Comparison of ENCODE assay signal across 1 cellular context in the genomic region with DNA sequence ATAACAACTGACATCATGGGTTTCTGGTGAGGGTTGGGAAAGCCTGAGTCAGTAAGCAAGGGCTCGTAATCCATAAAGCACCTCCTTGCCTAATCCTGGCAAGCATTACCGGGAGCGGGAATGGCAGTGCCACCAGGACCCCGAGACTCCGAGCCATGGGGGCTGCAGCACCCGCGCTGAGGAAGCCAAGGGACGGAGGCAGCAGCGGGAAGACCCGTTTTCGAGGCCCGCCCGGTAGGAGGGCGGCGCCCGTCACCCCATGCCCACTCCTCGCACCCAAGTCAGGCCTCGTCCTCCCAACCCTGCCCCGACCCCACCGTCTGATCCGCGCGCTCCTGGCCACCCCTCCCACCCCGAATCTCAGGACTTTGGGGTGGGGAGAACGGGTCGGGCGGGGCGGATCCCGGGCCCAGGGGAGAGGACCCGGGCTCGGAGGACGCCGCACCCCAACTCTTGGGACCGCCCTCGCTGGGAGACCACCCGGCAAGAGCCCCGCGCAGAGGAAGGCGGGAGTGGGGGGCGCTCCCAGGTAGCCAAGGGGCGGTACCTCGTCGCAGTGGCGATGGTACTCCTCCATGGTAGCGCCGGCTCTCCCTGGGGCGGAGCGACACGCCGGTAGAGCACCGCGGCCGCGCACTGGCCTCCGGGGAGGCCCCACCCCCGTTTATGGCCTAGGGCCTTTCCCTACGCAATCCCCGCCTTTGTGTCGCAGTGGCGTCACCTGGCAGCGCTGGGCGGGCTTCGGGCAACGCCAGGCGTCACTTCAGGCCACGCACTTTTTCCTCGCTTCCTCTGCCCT.
TF ChIP-seq lines count a peak whose summit lies in the region.

A gene with protein sequence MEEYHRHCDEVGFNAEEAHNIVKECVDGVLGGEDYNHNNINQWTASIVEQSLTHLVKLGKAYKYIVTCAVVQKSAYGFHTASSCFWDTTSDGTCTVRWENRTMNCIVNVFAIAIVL (minus strand): TSS at position 638 of the 799 bp plus-strand sequence. CDS start 61 bp downstream, at position 577.

TF ChIP-seq in K562, 482 proteins besides CTCF, POLR2A, EP300 and RAD21 (continued from another document and continues in another):
- TF ChIP-seq, protein P1, sequence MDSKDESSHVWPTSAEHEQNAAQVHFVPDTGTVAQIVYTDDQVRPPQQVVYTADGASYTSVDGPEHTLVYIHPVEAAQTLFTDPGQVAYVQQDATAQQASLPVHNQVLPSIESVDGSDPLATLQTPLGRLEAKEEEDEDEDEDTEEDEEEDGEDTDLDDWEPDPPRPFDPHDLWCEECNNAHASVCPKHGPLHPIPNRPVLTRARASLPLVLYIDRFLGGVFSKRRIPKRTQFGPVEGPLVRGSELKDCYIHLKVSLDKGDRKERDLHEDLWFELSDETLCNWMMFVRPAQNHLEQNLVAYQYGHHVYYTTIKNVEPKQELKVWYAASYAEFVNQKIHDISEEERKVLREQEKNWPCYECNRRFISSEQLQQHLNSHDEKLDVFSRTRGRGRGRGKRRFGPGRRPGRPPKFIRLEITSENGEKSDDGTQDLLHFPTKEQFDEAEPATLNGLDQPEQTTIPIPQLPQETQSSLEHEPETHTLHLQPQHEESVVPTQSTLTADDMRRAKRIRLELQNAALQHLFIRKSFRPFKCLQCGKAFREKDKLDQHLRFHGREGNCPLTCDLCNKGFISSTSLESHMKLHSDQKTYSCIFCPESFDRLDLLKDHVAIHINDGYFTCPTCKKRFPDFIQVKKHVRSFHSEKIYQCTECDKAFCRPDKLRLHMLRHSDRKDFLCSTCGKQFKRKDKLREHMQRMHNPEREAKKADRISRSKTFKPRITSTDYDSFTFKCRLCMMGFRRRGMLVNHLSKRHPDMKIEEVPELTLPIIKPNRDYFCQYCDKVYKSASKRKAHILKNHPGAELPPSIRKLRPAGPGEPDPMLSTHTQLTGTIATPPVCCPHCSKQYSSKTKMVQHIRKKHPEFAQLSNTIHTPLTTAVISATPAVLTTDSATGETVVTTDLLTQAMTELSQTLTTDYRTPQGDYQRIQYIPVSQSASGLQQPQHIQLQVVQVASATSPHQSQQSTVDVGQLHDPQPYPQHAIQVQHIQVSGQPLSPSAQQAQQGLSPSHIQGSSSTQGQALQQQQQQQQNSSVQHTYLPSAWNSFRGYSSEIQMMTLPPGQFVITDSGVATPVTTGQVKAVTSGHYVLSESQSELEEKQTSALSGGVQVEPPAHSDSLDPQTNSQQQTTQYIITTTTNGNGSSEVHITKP (IDR thresholded peaks at IDR 0.05; ENCODE audit: partially characterized antibody): peak; percentile 44
- TF ChIP-seq MYC (IDR thresholded peaks at IDR 0.05; ENCODE audit: low read depth, low read length) (peak; percentile 20; the same call in 1 of the 2 replicates), MYC (CRISPR knock-in tag; IDR thresholded peaks at IDR 0.05; ENCODE audit: borderline replicate concordance, low read depth) (no peak), MTA2 (IDR thresholded peaks at IDR 0.05; ENCODE audit: low read depth) (no peak), RBBP5 (IDR thresholded peaks at IDR 0.05; ENCODE audit: borderline replicate concordance, insufficient read depth, low read length, poor library complexity, severe bottlenecking) (peak; percentile 42), CEBPG (CRISPR knock-in tag; IDR thresholded peaks at IDR 0.05) (0 out of 2 replicates have a peak, but pooled peaks have one; percentile 30), CEBPG (tag; conservative IDR thresholded peaks at IDR 0.05 in 1 of 2, IDR thresholded peaks at IDR 0.05 in 1 of 2) (no peak), GTF2F1 (IDR thresholded peaks at IDR 0.05; ENCODE audit: low read depth, low read length) (no peak), CREB1 (IDR thresholded peaks at IDR 0.05) (peak; percentile 84), CREB1 (CRISPR knock-in tag; IDR thresholded peaks at IDR 0.05) (peak; percentile 59), SRF (CRISPR knock-in tag; IDR thresholded peaks at IDR 0.05) (peak in 1 of 2 experiments; percentile 26; a peak in 1 of 4 replicates), CXXC5 (CRISPR knock-in tag; IDR thresholded peaks at IDR 0.05) (peak; percentile 68), TARDBP (IDR thresholded peaks at IDR 0.05) (no peak), RBFOX2 (IDR thresholded peaks at IDR 0.05; ENCODE audit: low read depth, low read length) (peak; percentile 71), SAFB2 (IDR thresholded peaks at IDR 0.05; ENCODE audit: borderline replicate concordance, low read depth, low read length, severe bottlenecking) (no peak), PHTF2 (CRISPR knock-in tag; IDR thresholded peaks at IDR 0.05) (no peak)
- TF ChIP-seq, protein P2, sequence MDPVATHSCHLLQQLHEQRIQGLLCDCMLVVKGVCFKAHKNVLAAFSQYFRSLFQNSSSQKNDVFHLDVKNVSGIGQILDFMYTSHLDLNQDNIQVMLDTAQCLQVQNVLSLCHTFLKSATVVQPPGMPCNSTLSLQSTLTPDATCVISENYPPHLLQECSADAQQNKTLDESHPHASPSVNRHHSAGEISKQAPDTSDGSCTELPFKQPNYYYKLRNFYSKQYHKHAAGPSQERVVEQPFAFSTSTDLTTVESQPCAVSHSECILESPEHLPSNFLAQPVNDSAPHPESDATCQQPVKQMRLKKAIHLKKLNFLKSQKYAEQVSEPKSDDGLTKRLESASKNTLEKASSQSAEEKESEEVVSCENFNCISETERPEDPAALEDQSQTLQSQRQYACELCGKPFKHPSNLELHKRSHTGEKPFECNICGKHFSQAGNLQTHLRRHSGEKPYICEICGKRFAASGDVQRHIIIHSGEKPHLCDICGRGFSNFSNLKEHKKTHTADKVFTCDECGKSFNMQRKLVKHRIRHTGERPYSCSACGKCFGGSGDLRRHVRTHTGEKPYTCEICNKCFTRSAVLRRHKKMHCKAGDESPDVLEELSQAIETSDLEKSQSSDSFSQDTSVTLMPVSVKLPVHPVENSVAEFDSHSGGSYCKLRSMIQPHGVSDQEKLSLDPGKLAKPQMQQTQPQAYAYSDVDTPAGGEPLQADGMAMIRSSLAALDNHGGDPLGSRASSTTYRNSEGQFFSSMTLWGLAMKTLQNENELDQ (CRISPR knock-in tag; IDR thresholded peaks at IDR 0.05; ENCODE audit: borderline replicate concordance): no peak
- TF ChIP-seq, protein P3, sequence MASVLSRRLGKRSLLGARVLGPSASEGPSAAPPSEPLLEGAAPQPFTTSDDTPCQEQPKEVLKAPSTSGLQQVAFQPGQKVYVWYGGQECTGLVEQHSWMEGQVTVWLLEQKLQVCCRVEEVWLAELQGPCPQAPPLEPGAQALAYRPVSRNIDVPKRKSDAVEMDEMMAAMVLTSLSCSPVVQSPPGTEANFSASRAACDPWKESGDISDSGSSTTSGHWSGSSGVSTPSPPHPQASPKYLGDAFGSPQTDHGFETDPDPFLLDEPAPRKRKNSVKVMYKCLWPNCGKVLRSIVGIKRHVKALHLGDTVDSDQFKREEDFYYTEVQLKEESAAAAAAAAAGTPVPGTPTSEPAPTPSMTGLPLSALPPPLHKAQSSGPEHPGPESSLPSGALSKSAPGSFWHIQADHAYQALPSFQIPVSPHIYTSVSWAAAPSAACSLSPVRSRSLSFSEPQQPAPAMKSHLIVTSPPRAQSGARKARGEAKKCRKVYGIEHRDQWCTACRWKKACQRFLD (CRISPR knock-in tag; IDR thresholded peaks at IDR 0.05): no peak
- TF ChIP-seq, protein P4, sequence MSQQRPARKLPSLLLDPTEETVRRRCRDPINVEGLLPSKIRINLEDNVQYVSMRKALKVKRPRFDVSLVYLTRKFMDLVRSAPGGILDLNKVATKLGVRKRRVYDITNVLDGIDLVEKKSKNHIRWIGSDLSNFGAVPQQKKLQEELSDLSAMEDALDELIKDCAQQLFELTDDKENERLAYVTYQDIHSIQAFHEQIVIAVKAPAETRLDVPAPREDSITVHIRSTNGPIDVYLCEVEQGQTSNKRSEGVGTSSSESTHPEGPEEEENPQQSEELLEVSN (IDR thresholded peaks at IDR 0.05; ENCODE audit: borderline replicate concordance in 1 of 2, extremely low read depth in 1 of 2, insufficient read depth in 1 of 2, insufficient read length in 1 of 2, low read depth in 1 of 2, low read length in 1 of 2, poor library complexity in 1 of 2, severe bottlenecking in 1 of 2): peak; percentile 63 to 83
- TF ChIP-seq, protein P5, sequence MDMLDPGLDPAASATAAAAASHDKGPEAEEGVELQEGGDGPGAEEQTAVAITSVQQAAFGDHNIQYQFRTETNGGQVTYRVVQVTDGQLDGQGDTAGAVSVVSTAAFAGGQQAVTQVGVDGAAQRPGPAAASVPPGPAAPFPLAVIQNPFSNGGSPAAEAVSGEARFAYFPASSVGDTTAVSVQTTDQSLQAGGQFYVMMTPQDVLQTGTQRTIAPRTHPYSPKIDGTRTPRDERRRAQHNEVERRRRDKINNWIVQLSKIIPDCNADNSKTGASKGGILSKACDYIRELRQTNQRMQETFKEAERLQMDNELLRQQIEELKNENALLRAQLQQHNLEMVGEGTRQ (CRISPR knock-in tag; IDR thresholded peaks at IDR 0.05): no peak
- TF ChIP-seq, protein P6, sequence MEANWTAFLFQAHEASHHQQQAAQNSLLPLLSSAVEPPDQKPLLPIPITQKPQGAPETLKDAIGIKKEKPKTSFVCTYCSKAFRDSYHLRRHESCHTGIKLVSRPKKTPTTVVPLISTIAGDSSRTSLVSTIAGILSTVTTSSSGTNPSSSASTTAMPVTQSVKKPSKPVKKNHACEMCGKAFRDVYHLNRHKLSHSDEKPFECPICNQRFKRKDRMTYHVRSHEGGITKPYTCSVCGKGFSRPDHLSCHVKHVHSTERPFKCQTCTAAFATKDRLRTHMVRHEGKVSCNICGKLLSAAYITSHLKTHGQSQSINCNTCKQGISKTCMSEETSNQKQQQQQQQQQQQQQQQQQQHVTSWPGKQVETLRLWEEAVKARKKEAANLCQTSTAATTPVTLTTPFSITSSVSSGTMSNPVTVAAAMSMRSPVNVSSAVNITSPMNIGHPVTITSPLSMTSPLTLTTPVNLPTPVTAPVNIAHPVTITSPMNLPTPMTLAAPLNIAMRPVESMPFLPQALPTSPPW (CRISPR knock-in tag; IDR thresholded peaks at IDR 0.05): peak; percentile 39; the same call in 1 of the 2 replicates
- TF ChIP-seq, protein P7, sequence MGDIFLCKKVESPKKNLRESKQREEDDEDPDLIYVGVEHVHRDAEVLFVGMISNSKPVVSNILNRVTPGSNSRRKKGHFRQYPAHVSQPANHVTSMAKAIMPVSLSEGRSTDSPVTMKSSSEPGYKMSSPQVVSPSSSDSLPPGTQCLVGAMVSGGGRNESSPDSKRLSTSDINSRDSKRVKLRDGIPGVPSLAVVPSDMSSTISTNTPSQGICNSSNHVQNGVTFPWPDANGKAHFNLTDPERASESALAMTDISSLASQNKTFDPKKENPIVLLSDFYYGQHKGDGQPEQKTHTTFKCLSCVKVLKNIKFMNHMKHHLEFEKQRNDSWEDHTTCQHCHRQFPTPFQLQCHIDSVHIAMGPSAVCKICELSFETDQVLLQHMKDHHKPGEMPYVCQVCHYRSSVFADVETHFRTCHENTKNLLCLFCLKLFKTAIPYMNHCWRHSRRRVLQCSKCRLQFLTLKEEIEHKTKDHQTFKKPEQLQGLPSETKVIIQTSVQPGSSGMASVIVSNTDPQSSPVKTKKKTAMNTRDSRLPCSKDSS (IDR thresholded peaks at IDR 0.05; ENCODE audit: low read depth, partially characterized antibody): no peak
